ENCODE assay signal across 10 cellular contexts in the genomic region with DNA sequence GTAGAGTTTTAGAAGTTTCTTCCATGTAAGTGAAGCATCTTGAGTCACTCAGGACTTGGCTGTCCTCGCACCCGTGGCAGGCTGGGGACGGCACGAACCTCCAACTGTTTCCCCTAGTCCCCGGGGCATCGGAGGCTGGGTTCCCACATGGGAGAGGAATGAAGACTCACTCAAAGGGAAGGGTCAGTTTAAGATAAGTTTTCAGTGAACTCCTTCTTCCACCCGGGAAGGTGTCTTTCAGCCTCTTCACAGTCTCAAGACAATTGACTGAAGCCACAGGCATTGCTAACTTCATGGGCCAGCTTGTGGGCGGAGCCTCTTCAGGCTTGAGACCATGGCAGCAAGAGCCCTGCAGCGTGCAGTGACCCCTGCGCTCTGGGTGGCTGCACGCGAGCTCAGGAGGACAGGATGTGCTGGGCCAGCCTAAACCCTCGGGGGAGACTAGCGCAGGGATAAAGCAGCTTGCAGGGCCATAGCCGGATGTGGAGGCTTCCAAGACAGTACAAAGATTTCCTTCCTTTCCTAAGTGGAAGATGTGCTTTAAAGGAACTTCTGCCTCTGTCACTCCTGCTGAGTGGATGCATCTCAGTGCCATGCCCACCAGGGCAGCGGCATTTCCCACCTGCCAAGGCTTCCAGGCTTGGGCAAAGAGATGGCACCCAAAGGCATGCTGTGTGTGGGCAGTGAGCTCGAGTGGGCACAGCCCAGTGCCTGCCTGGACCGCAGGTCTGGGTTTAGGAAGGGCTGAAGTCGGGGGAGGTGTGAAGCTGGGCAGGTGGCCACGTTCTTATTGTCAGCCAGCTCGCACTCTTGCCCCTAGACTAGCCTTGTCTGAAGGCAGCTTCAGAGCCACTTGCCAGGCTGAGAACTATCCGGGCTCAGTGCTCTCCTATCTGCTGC. TPM values are rescaled to one million over a fixed set of nuclear protein-coding genes. Genes with fewer than 3 reads are reported as not detected.
DNase-seq lines count a peak whose midpoint lies in the region; ATAC-seq and TF ChIP-seq lines count a peak whose summit lies in the region.
"Had no signal": no experiment of that assay in that cellular context is flagged by ENCODE, and none has a peak within 500 bp of the region (broad histone marks: within the 10 kb centered on the region; RNA-seq: fewer than 3 reads in every experiment).

No MANE protein-coding gene starts in this region.

- no peak overlapping the region for H3K9ac ChIP-seq in HUES64 (ENCODE audit: low read depth, low read length)

- TF ChIP-seq CTCF in fibroblast of villous mesenchyme (IDR thresholded peaks at IDR 0.05; ENCODE audit: insufficient read depth, low read depth, low read length) (no peak), psoas muscle (IDR thresholded peaks at IDR 0.05) (no peak)

- H3K27ac ChIP-seq in HUES64 (ENCODE audit: low read depth, low read length), result 0 out of 2 replicates have a peak overlapping the region, but pooled peaks have one; percentile 7
- H3K27ac ChIP-seq in psoas muscle, result peak overlapping the region; percentile 43
- H3K27ac ChIP-seq: cardiac muscle cell had no signal

- H3K4me3 ChIP-seq in HUES64 (ENCODE audit: low read length), result no peak overlapping the region
- H3K4me3 ChIP-seq in fibroblast of villous mesenchyme (ENCODE audit: low read depth, low read length), result no peak overlapping the region
- no peak overlapping the region for H3K4me3 ChIP-seq in psoas muscle
- H3K4me3 ChIP-seq: cardiac muscle cell had no signal

- peak; percentile 47 for DNase-seq in fibroblast of villous mesenchyme (ENCODE audit: low read depth)
- peak; percentile 63 to 88 for DNase-seq in psoas muscle
- no peak for DNase-seq in CD1c-positive myeloid dendritic cell (ENCODE audit: extremely low spot score)
- DNase-seq in middle frontal gyrus (ENCODE audit: extremely low spot score, low spot score), result no peak
- DNase-seq: activated CD4-positive, alpha-beta memory T cell treated with anti-CD3 and anti-CD28 coated beads for 36 hours; PC-3; stimulated activated CD4-positive, alpha-beta T cell treated with anti-CD3 and anti-CD28 coated beads, Interleukin-2, amount 100 ng/mL, for 24 hours had no signal

- 89% methylated on average over 22 of the region's 22 CpGs for WGBS in HUES64
- 44 to 63% (median 57%) methylated on average over 22 of the region's 22 CpGs for WGBS in psoas muscle, 3 donors

- peaks cover 66% of the 10 kb centered on the region for H3K36me3 ChIP-seq in HUES64 (ENCODE audit: insufficient read depth, low read length)
- H3K36me3 ChIP-seq in psoas muscle (ENCODE audit: insufficient read depth in 1 of 2, low read depth in 1 of 2), result peaks cover 0 to 100% of the 10 kb centered on the region in 2 donors

- H3K9me3 ChIP-seq in HUES64 (ENCODE audit: insufficient read depth, low read depth, low read length) (no peaks in the 10 kb centered on the region), psoas muscle (no peaks in the 10 kb centered on the region)

- no peaks in the 10 kb centered on the region for H3K27me3 ChIP-seq in HUES64 (ENCODE audit: insufficient read depth, low read length)
- H3K27me3 ChIP-seq in psoas muscle (ENCODE audit: insufficient read depth in 3 of 3, low read length in 2 of 3), result no peaks in the 10 kb centered on the region
- H3K27me3 ChIP-seq: cardiac muscle cell had no signal

- intact Hi-C loops in psoas muscle (cut with DNase I), result no loop called here

- no peaks in the 10 kb centered on the region for H3K4me1 ChIP-seq in HUES64 (ENCODE audit: insufficient read depth, low read length)
- peaks cover 22% of the 10 kb centered on the region for H3K4me1 ChIP-seq in psoas muscle

- ATAC-seq in psoas muscle (peak; percentile 31 to 62 (median 56)), GM21390 (IDR thresholded peaks at IDR 0.05; ENCODE audit: unreplicated experiment) (no peak)
- ATAC-seq: PC-3 had no signal

RNA-seq across cellular contexts. Expression of a gene that starts 32.9 kb away (rescaled TPM):
- polyA plus RNA-seq in HUES64 (2013, experiment 1 of 2), result 32.8 TPM
- polyA plus RNA-seq in HUES64 (2013, experiment 2 of 2), result 31.8 TPM
- total RNA-seq in fibroblast of villous mesenchyme (26.8 and 32.2 TPM in 2 replicates), psoas muscle (10 to 100 TPM; 19.3 to 31.6 (median 21.6) TPM)
- 10 to 100 TPM; 15.6 to 24.7 (median 17.4) TPM for polyA plus RNA-seq in psoas muscle

RNA-seq across cellular contexts. Expression of a gene that starts 36.9 kb away (rescaled TPM):
- 5.2 TPM for polyA plus RNA-seq in HUES64 (2013, experiment 1 of 2)
- 8.9 TPM for polyA plus RNA-seq in HUES64 (2013, experiment 2 of 2)
- total RNA-seq in fibroblast of villous mesenchyme, result under 0.01 TPM in 2 replicates
- 10 to 100 TPM in 2 of 4 donors, 1 to 10 TPM in 2; 2.9 to 21.9 (median 10.3) TPM for total RNA-seq in psoas muscle
- polyA plus RNA-seq in psoas muscle, result 1 to 10 TPM in 2 of 3 donors, under 1 TPM in 1; 0.72 to 4.6 (median 3.8) TPM

RNA-seq across cellular contexts. Expression of a gene that starts 56.6 kb away (rescaled TPM):
- polyA plus RNA-seq in HUES64 (2013, experiment 1 of 2), result 31.3 TPM
- 27.8 TPM for polyA plus RNA-seq in HUES64 (2013, experiment 2 of 2)
- 22.0 and 27.7 TPM in 2 replicates for total RNA-seq in fibroblast of villous mesenchyme
- total RNA-seq in psoas muscle, result 10 to 100 TPM in 3 of 4 donors, 1 to 10 TPM in 1; 6.9 to 13.0 (median 11.6) TPM
- polyA plus RNA-seq in psoas muscle, result 10 to 100 TPM; 16.8 to 53.5 (median 26.0) TPM

Comparison
In these comparisons a context has a peak if more than half of its experiments do, and no peak if none do; other contexts are left out.
1. DNase-seq: peak in fibroblast of villous mesenchyme (single experiment) and psoas muscle (2 of 2); none in CD1c-positive myeloid dendritic cell (single experiment) and middle frontal gyrus (single experiment).